ENCODE assay signal across 9 cellular contexts in the genomic region with DNA sequence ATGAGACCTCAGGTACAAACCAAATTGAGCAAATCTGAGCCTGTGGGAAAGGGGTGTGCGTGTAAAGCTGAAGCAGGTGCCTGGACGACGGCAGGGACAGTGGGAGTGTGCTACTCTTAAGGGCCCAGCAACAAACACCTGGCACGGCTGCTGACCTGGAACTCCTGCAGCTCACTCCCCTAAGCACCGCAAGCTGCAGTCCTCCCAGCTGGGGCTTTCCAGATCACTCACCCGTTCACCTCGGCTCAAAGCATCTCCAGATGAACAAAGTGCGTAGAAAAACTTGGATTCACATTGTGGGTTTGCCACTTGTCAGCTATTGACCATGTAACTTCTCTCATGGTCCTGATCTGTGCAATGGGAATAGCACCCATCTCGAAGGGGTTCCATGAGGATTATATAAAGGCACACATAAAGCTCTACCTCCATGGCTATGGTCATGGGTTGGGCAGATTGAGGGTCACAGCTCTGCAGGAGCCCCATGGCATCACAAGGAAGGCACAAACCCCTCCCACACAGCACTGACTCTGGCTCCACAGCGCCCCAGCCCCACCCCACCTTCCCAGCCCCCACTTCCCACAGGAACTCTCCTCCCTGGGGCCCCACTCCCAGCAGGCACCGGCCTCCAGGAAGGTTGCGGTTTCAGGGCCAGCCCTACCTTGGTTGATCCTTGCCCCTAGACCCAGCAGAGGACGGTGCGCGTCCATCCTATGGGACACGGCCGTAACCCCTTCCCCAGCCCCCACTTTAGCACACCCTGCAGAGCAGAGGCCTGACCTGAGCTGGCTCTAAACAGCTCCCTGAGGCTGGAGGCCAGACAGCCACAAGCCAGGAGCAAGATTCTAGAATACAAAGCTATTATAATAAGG. TPM values are rescaled to one million over a fixed set of nuclear protein-coding genes. Genes with fewer than 3 reads are reported as not detected.
DNase-seq lines count a peak whose midpoint lies in the region; ATAC-seq and TF ChIP-seq lines count a peak whose summit lies in the region.
"Had no signal": no experiment of that assay in that cellular context is flagged by ENCODE, and none has a peak within 500 bp of the region (broad histone marks: within the 10 kb centered on the region; RNA-seq: fewer than 3 reads in every experiment).

No MANE protein-coding gene starts in this region.

- POLR2A ChIA-PET in Caco-2 (lab: Charles Lee): interaction anchor here (1.2 to 1.5 kb wide), 3 partner anchors 11 to 71 kb away, joined by 3 to 4 read pairs (median 3); no protein-coding TSS in a partner anchor
- POLR2A ChIA-PET in activated naive CD8-positive, alpha-beta T cell treated with anti-CD3 and anti-CD28 coated beads, Interleukin-2, amount 10 ng/mL, durations not matched to agents 7 days and 5 days (lab: Charles Lee): interaction anchor here (0.6 to 4.1 kb wide), 6 partner anchors 8 to 75 kb away, joined by 3 to 23 read pairs (median 18); a partner anchor contains a TSS

- H3K36me3 ChIP-seq in Caco-2 (ENCODE audit: control insufficient read depth, insufficient read depth, low read length): no peaks in the 10 kb centered on the region

- H3K9me3 ChIP-seq in Caco-2: no peaks in the 10 kb centered on the region

- BruUV-seq in Caco-2 (replicated peaks; lab: Mats Ljungman, UMichigan): no TSS peak

- no peaks in the 10 kb centered on the region for H3K9me3 Mint-ChIP-seq in Caco-2 (ENCODE audit: unreplicated experiment)
- H3K9me3 Mint-ChIP-seq in activated naive CD8-positive, alpha-beta T cell treated with anti-CD3 and anti-CD28 coated beads, Interleukin-2, amount 10 ng/mL, durations not matched to agents 7 days and 5 days: no peaks in the 10 kb centered on the region

- no peak for TF ChIP-seq CTCF in Caco-2 (IDR thresholded peaks at IDR 0.05; ENCODE audit: insufficient read depth in 1 of 2, low read depth in 1 of 2, low read length in 1 of 2, severe bottlenecking in 1 of 2, unreplicated experiment in 1 of 2)

- CTCF ChIA-PET in Caco-2 (lab: Charles Lee): interaction anchor here (0.6 to 0.7 kb wide), 2 partner anchors 9 to 478 kb away, joined by 3 to 4 read pairs; no protein-coding TSS in a partner anchor

- peaks cover 23% of the 10 kb centered on the region for H3K4me1 Mint-ChIP-seq in Caco-2 (ENCODE audit: low read depth, unreplicated experiment)
- peaks cover 39% of the 10 kb centered on the region for H3K4me1 Mint-ChIP-seq in activated naive CD8-positive, alpha-beta T cell treated with anti-CD3 and anti-CD28 coated beads, Interleukin-2, amount 10 ng/mL, durations not matched to agents 7 days and 5 days

- H3K4me3 Mint-ChIP-seq in Caco-2 (ENCODE audit: unreplicated experiment): no peak overlapping the region
- H3K4me3 Mint-ChIP-seq in activated naive CD8-positive, alpha-beta T cell treated with anti-CD3 and anti-CD28 coated beads, Interleukin-2, amount 10 ng/mL, durations not matched to agents 7 days and 5 days: peak overlapping the region; percentile 53

- H3K4me3 ChIP-seq in Caco-2 (ENCODE audit: low read depth, low read length): no peak overlapping the region

- intact Hi-C loops in Caco-2 (cut with micrococcal nuclease; ENCODE audit: unreplicated experiment): no loop called here

- DNase-seq in Caco-2 (no peak), GM19238 (ENCODE audit: insufficient read length, low spot score) (peak; percentile 68), retina (no peak), cerebellar nuclear complex (lab: John Stamatoyannopoulos, UW) (no peak), HCEC 1CT (no peak)
- no peak for DNase-seq in activated naive CD8-positive, alpha-beta T cell treated with anti-CD3 and anti-CD28 coated beads, Interleukin-2, amount 10 ng/mL, durations not matched to agents 7 days and 5 days
- DNase-seq: GF-D8 had no signal

- peak; percentile 50 for ATAC-seq in HG03064 (IDR thresholded peaks at IDR 0.05; ENCODE audit: low read depth, unreplicated experiment)
- no peak for ATAC-seq in activated naive CD8-positive, alpha-beta T cell treated with anti-CD3 and anti-CD28 coated beads, Interleukin-2, amount 10 ng/mL, durations not matched to agents 7 days and 5 days (ENCODE audit: low read depth)
- ATAC-seq in GM18498 (IDR thresholded peaks at IDR 0.05; ENCODE audit: unreplicated experiment): no peak

- peak overlapping the region; percentile 2 for H3K27ac Mint-ChIP-seq in Caco-2 (ENCODE audit: unreplicated experiment)
- peak overlapping the region; percentile 92 for H3K27ac Mint-ChIP-seq in activated naive CD8-positive, alpha-beta T cell treated with anti-CD3 and anti-CD28 coated beads, Interleukin-2, amount 10 ng/mL, durations not matched to agents 7 days and 5 days

- H3K4me1 ChIP-seq in Caco-2: peaks cover 10% of the 10 kb centered on the region

- no peaks in the 10 kb centered on the region for H3K27me3 ChIP-seq in Caco-2 (replicated peaks; ENCODE audit: control insufficient read depth, insufficient read depth, low read length)

- peaks cover 23% of the 10 kb centered on the region for H3K36me3 Mint-ChIP-seq in Caco-2 (ENCODE audit: insufficient read depth, unreplicated experiment)
- H3K36me3 Mint-ChIP-seq in activated naive CD8-positive, alpha-beta T cell treated with anti-CD3 and anti-CD28 coated beads, Interleukin-2, amount 10 ng/mL, durations not matched to agents 7 days and 5 days: peaks cover 12% of the 10 kb centered on the region

- no peaks in the 10 kb centered on the region for H3K27me3 Mint-ChIP-seq in Caco-2 (ENCODE audit: insufficient read depth, unreplicated experiment)
- H3K27me3 Mint-ChIP-seq in activated naive CD8-positive, alpha-beta T cell treated with anti-CD3 and anti-CD28 coated beads, Interleukin-2, amount 10 ng/mL, durations not matched to agents 7 days and 5 days: no peaks in the 10 kb centered on the region

RNA-seq across cellular contexts. Expression of a gene that starts 21.9 kb away (rescaled TPM):
- total RNA-seq in Caco-2 (2022): 30.3 and 31.1 TPM in 2 replicates
- total RNA-seq in activated naive CD8-positive, alpha-beta T cell treated with anti-CD3 and anti-CD28 coated beads, Interleukin-2, amount 10 ng/mL, durations not matched to agents 7 days and 5 days: 10 to 100 TPM; 31.9 to 38.6 TPM

RNA-seq across cellular contexts. Expression of a gene that starts 37.4 kb away (rescaled TPM):
- total RNA-seq in Caco-2 (2022): 25.5 and 27.9 TPM in 2 replicates
- 10 to 100 TPM; 24.3 to 26.0 TPM for total RNA-seq in activated naive CD8-positive, alpha-beta T cell treated with anti-CD3 and anti-CD28 coated beads, Interleukin-2, amount 10 ng/mL, durations not matched to agents 7 days and 5 days
